ENCODE assay signal across 8 cellular contexts in the genomic region with DNA sequence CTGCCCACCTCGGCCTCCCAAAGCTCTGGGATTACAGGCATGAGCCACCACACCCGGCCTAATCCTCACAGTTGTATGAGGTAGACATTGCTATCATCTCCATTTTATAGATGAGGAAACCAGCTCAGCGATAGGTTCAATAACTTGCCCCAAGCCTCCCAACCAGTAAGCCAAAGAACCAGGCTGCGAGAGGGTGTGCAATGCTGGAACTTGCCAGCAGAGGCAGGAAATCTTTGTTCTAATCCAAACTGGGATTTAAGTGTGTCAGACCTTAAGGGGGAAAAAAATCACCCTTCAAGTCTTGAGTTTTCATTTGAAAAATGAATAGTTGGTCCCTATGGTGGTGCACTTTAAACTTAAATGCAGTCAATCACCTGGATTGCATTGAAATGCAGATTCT. TPM values are rescaled to one million over a fixed set of nuclear protein-coding genes. Genes with fewer than 3 reads are reported as not detected.
DNase-seq lines count a peak whose midpoint lies in the region; ATAC-seq and TF ChIP-seq lines count a peak whose summit lies in the region.

No MANE protein-coding gene starts in this region.

- peaks cover 2% of the 10 kb centered on the region for H3K4me1 Mint-ChIP-seq in activated CD8-positive, alpha-beta T cell treated with anti-CD3 and anti-CD28 coated beads, Interleukin-2, amount 10 ng/mL, durations not matched to agents 7 days and 5 days (ENCODE audit: low read depth)
- no peaks in the 10 kb centered on the region for H3K4me1 Mint-ChIP-seq in activated T-helper 17 cell treated with anti-CD3 and anti-CD28 coated beads, Interleukin-2, amount 50 U/mL, for 72 hours

- H3K36me3 ChIP-seq in kidney epithelial cell (ENCODE audit: control insufficient read depth, insufficient read depth, low read length), result no peaks in the 10 kb centered on the region

- H3K36me3 Mint-ChIP-seq in activated CD8-positive, alpha-beta T cell treated with anti-CD3 and anti-CD28 coated beads, Interleukin-2, amount 10 ng/mL, durations not matched to agents 7 days and 5 days (ENCODE audit: low read depth), result no peaks in the 10 kb centered on the region
- no peaks in the 10 kb centered on the region for H3K36me3 Mint-ChIP-seq in activated T-helper 17 cell treated with anti-CD3 and anti-CD28 coated beads, Interleukin-2, amount 50 U/mL, for 72 hours (ENCODE audit: low read depth)

- peak; percentile 61 for TF ChIP-seq CTCF in HL-60 (IDR thresholded peaks at IDR 0.05; ENCODE audit: insufficient read depth, low read length)
- TF ChIP-seq CTCF in kidney epithelial cell (IDR thresholded peaks at IDR 0.05; ENCODE audit: insufficient read depth, low read length, poor library complexity, severe bottlenecking), result peak; percentile 50

- no peak overlapping the region for H3K27ac Mint-ChIP-seq in activated CD8-positive, alpha-beta T cell treated with anti-CD3 and anti-CD28 coated beads, Interleukin-2, amount 10 ng/mL, durations not matched to agents 7 days and 5 days
- no peak overlapping the region for H3K27ac Mint-ChIP-seq in activated T-helper 17 cell treated with anti-CD3 and anti-CD28 coated beads, Interleukin-2, amount 50 U/mL, for 72 hours

- DNase-seq in AG20443 (ENCODE audit: low spot score), result peak; percentile 41
- DNase-seq in HL-60 (ENCODE audit: low read depth in 1 of 2, low spot score in 1 of 2), result peak in 1 of 2 experiments; percentile 67
- DNase-seq in activated CD8-positive, alpha-beta T cell treated with anti-CD3 and anti-CD28 coated beads, Interleukin-2, amount 10 ng/mL, durations not matched to agents 7 days and 5 days, result peak; percentile 32
- no peak for DNase-seq in kidney epithelial cell (ENCODE audit: low read depth)
- no peak for DNase-seq in Ammon's horn (ENCODE audit: low spot score)

- H3K27me3 Mint-ChIP-seq in activated CD8-positive, alpha-beta T cell treated with anti-CD3 and anti-CD28 coated beads, Interleukin-2, amount 10 ng/mL, durations not matched to agents 7 days and 5 days (ENCODE audit: low read depth), result peaks cover 9% of the 10 kb centered on the region
- no peaks in the 10 kb centered on the region for H3K27me3 Mint-ChIP-seq in activated T-helper 17 cell treated with anti-CD3 and anti-CD28 coated beads, Interleukin-2, amount 50 U/mL, for 72 hours

- no peak overlapping the region for H3K4me3 Mint-ChIP-seq in activated CD8-positive, alpha-beta T cell treated with anti-CD3 and anti-CD28 coated beads, Interleukin-2, amount 10 ng/mL, durations not matched to agents 7 days and 5 days
- H3K4me3 Mint-ChIP-seq in activated T-helper 17 cell treated with anti-CD3 and anti-CD28 coated beads, Interleukin-2, amount 50 U/mL, for 72 hours, result no peak overlapping the region

- no peaks in the 10 kb centered on the region for H3K27me3 ChIP-seq in HL-60 (ENCODE audit: insufficient read depth, poor library complexity, severe bottlenecking)
- no peaks in the 10 kb centered on the region for H3K27me3 ChIP-seq in kidney epithelial cell (ENCODE audit: control insufficient read depth, insufficient read depth, low read length)

- peak overlapping the region; percentile 42 for H3K27ac ChIP-seq in HL-60 (replicated peaks)

- CTCF ChIA-PET in activated CD8-positive, alpha-beta T cell treated with anti-CD3 and anti-CD28 coated beads, Interleukin-2, amount 10 ng/mL, durations not matched to agents 7 days and 5 days (lab: Charles Lee), result interaction anchor here (0.8 to 3.4 kb wide), 37 partner anchors 8 to 656 kb away, joined by 3 to 53 read pairs (median 5); a partner anchor contains a TSS

- POLR2A ChIA-PET in activated CD8-positive, alpha-beta T cell treated with anti-CD3 and anti-CD28 coated beads, Interleukin-2, amount 10 ng/mL, durations not matched to agents 7 days and 5 days (lab: Charles Lee), result interaction anchor here (2.7 kb wide), 1 partner anchor 96 kb away, joined by 27 read pairs; a partner anchor contains a TSS

- no peaks in the 10 kb centered on the region for H3K9me3 Mint-ChIP-seq in activated CD8-positive, alpha-beta T cell treated with anti-CD3 and anti-CD28 coated beads, Interleukin-2, amount 10 ng/mL, durations not matched to agents 7 days and 5 days (ENCODE audit: insufficient read depth)
- H3K9me3 Mint-ChIP-seq in activated T-helper 17 cell treated with anti-CD3 and anti-CD28 coated beads, Interleukin-2, amount 50 U/mL, for 72 hours, result no peaks in the 10 kb centered on the region

- ATAC-seq in activated CD8-positive, alpha-beta T cell treated with anti-CD3 and anti-CD28 coated beads, Interleukin-2, amount 10 ng/mL, durations not matched to agents 7 days and 5 days, result no peak
- ATAC-seq in HG02588 (IDR thresholded peaks at IDR 0.05; ENCODE audit: unreplicated experiment) (no peak), GM19455 (IDR thresholded peaks at IDR 0.05; ENCODE audit: unreplicated experiment) (no peak)
- no peak for ATAC-seq in activated T-helper 17 cell treated with anti-CD3 and anti-CD28 coated beads, Interleukin-2, amount 50 U/mL, for 72 hours (replicated peaks)

- H3K4me3 ChIP-seq in HL-60 (replicated peaks; ENCODE audit: insufficient read depth, low read length), result no peak overlapping the region
- H3K4me3 ChIP-seq in kidney epithelial cell (ENCODE audit: low read depth, low read length), result no peak overlapping the region

RNA-seq across cellular contexts. Expression of a gene that starts 20.1 kb away (rescaled TPM):
- 10 to 100 TPM; 20.4 to 23.5 TPM for total RNA-seq in activated CD8-positive, alpha-beta T cell treated with anti-CD3 and anti-CD28 coated beads, Interleukin-2, amount 10 ng/mL, durations not matched to agents 7 days and 5 days
- total RNA-seq in kidney epithelial cell, result 14.4 and 17.6 TPM in 2 replicates
- 10 to 100 TPM; 20.9 to 23.3 TPM for total RNA-seq in activated T-helper 17 cell treated with anti-CD3 and anti-CD28 coated beads, Interleukin-2, amount 50 U/mL, for 72 hours

Comparison
In these comparisons a context has a peak if more than half of its experiments do, and no peak if none do; other contexts are left out.
1. DNase-seq: peak in AG20443 (single experiment) and activated CD8-positive, alpha-beta T cell treated with anti-CD3 and anti-CD28 coated beads, Interleukin-2, amount 10 ng/mL, durations not matched to agents 7 days and 5 days (single experiment); none in kidney epithelial cell (single experiment) and Ammon's horn (single experiment).